Comparison of ENCODE assay signal across 21 cellular contexts in genomic region chr4:130361616-130362015, GRCh38.
"Had no signal": no experiment of that assay in that cellular context is flagged by ENCODE, and none has a peak within 500 bp of the region (broad histone marks: within the 10 kb centered on the region; RNA-seq: fewer than 3 reads in every experiment).

No MANE protein-coding gene starts in this region.

- H3K4me1 ChIP-seq: SJCRH30 had no signal

- DNase-seq: IMR-90; Kasumi-1; KG1; MV-4-11; NCI-H1092; NCI-H1436; NCI-H187; NCI-H2029; NCI-H2081 treated with DMSO at 0.1 percent for 48 hours; NCI-H2171; NCI-H226; NCI-H446; NCI-H510A; NCI-H524 treated with DMSO at 0.1 percent for 48 hours; NCI-H69; NCI-H774; NK-92 treated with Interleukin-12 subunit alpha and Interleukin-12 subunit beta, amount 100 ng/mL, for 24 hours; PC-3; SHP77 treated with DMSO at 0.1 percent for 48 hours; SJCRH30 had no signal

- FAIRE-seq: HepG2 had no signal

- H3K36me3 ChIP-seq: SJCRH30 had no signal

- H3K27me3 ChIP-seq: SJCRH30 had no signal

- H3K4me3 ChIP-seq: SJCRH30 had no signal

- H3K9me3 ChIP-seq: SJCRH30 had no signal

- H3K27ac ChIP-seq: SJCRH30 had no signal
